In the genomic region with DNA sequence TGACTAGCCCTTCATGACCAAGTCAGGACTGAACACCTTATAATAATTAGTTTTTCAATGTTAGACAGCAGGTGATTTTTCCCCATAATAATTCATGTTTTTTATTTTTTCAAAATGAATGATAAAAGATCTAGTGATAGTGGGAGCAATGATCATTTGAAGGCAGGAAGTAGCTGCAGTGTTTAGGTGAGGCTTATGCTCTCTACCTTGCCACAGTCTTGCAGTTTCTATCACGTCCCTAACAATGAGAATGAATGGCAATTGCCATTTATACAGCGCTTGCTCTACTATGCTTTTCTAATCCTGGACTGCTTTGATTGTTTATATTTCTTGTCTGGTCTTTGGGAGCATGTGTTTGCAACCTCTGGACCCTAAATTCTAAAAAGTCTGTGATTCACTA, we compare ENCODE assay signal across 16 cellular contexts.
A peak's percentile ranks its signal among the peaks of the same experiment; 100 is the strongest.
DNase-seq lines count a peak whose midpoint lies in the region; ATAC-seq and TF ChIP-seq lines count a peak whose summit lies in the region.
"Had no signal": no experiment of that assay in that cellular context is flagged by ENCODE, and none has a peak within 500 bp of the region (broad histone marks: within the 10 kb centered on the region; RNA-seq: fewer than 3 reads in every experiment).

No MANE protein-coding gene starts in this region.

- no peaks in the 10 kb centered on the region for H3K27me3 ChIP-seq in GM23338 (ENCODE audit: insufficient read depth)
- H3K27me3 ChIP-seq in neural cell (ENCODE audit: insufficient read depth, low read depth, low read length) = no peaks in the 10 kb centered on the region
- H3K27me3 ChIP-seq: BE2C, BLaER1 had no signal

- H4K20me1 ChIP-seq in GM23338 (replicated peaks; ENCODE audit: insufficient read depth) = no peaks in the 10 kb centered on the region
- H4K20me1 ChIP-seq in neural cell (ENCODE audit: insufficient read depth) = no peaks in the 10 kb centered on the region
- H4K20me1 ChIP-seq: BLaER1 had no signal

- H3K79me2 ChIP-seq in GM23338 (replicated peaks; ENCODE audit: insufficient read depth) (no peaks in the 10 kb centered on the region), neural cell (replicated peaks; ENCODE audit: insufficient read depth, low read length) (no peaks in the 10 kb centered on the region)

- no peak for TF ChIP-seq EP300 in neural cell (conservative IDR thresholded peaks at IDR 0.05; ENCODE audit: poor library complexity, severe bottlenecking)

- H3K4me2 ChIP-seq in GM23338 (no peak overlapping the region), neural cell (ENCODE audit: low read length) (peak overlapping the region; percentile 10)
- H3K4me2 ChIP-seq: BLaER1 had no signal

- peak overlapping the region; percentile 47 for H3K9ac ChIP-seq in neural cell (ENCODE audit: low read length)
- H3K9ac ChIP-seq: BLaER1 had no signal

- ATAC-seq in GM23338 (peak; percentile 34; the same call in 1 of the 3 replicates), WTC11 (0 out of 2 replicates have a peak, but pooled peaks have one; percentile 30), HG03521 (IDR thresholded peaks at IDR 0.05; ENCODE audit: unreplicated experiment) (no peak), GM21447 (IDR thresholded peaks at IDR 0.05; ENCODE audit: unreplicated experiment) (no peak)

- TF ChIP-seq CTCF in GM23338 (conservative IDR thresholded peaks at IDR 0.05; ENCODE audit: low read depth in 2 of 2) (no peak), WTC11 (IDR thresholded peaks at IDR 0.05) (no peak), neural cell (IDR thresholded peaks at IDR 0.05; ENCODE audit: poor library complexity, severe bottlenecking) (no peak)

- POLR2A ChIA-PET in WTC11 (lab: Charles Lee) = no interaction called here

- H3K36me3 Mint-ChIP-seq in GM23338 (ENCODE audit: low read depth) (no peaks in the 10 kb centered on the region), WTC11 (no peaks in the 10 kb centered on the region)
- H3K36me3 Mint-ChIP-seq: CD4-positive, alpha-beta memory T cell; CD8-positive, alpha-beta memory T cell had no signal

- no peak for DNase-seq in GM23338 (ENCODE audit: low spot score)
- DNase-seq in WTC11 (ENCODE audit: low spot score) = no peak
- no peak for DNase-seq in GOT3 (lab: John Stamatoyannopoulos, UW)
- DNase-seq: 8988T; ACHN; BE2C; CD4-positive, alpha-beta memory T cell; CD8-positive, alpha-beta memory T cell; COR-L47; DMS79 treated with DMSO at 0.1 percent for 48 hours; GF-D8 had no signal

- TF ChIP-seq RAD21 in neural cell (conservative IDR thresholded peaks at IDR 0.05) = no peak

- H3K4me3 ChIP-seq in GM23338 (no peak overlapping the region), neural cell (ENCODE audit: low read length) (peak overlapping the region; percentile 11)
- H3K4me3 ChIP-seq: BLaER1 had no signal

- H3K27ac Mint-ChIP-seq in GM23338 = no peak overlapping the region
- H3K27ac Mint-ChIP-seq in WTC11 = no peak overlapping the region
- H3K27ac Mint-ChIP-seq: CD4-positive, alpha-beta memory T cell; CD8-positive, alpha-beta memory T cell had no signal

- no peak overlapping the region for H3K27ac ChIP-seq in GM23338 (ENCODE audit: low read depth)
- H3K27ac ChIP-seq in neural cell (ENCODE audit: low read length) = peak overlapping the region; percentile 86
- H3K27ac ChIP-seq: BLaER1, C4-2B had no signal

- H3K9me3 Mint-ChIP-seq in GM23338 (peaks cover 5% of the 10 kb centered on the region; the same call in 1 of the 3 replicates), WTC11 (peaks cover 10% of the 10 kb centered on the region)

- H3K9me2 ChIP-seq in GM23338 (ENCODE audit: insufficient read depth) = no peaks in the 10 kb centered on the region
- no peaks in the 10 kb centered on the region for H3K9me2 ChIP-seq in neural cell (ENCODE audit: insufficient read depth, low read length)

- H3K36me3 ChIP-seq in GM23338 (ENCODE audit: insufficient read depth) = no peaks in the 10 kb centered on the region
- H3K36me3 ChIP-seq in neural cell (ENCODE audit: insufficient read depth, low read length) = no peaks in the 10 kb centered on the region
- H3K36me3 ChIP-seq: BE2C, BLaER1 had no signal

- H3K4me1 ChIP-seq in GM23338 (ENCODE audit: insufficient read depth) = peaks cover 12% of the 10 kb centered on the region
- H3K4me1 ChIP-seq: BE2C, BLaER1 had no signal

- H2AFZ ChIP-seq in GM23338 = no peak overlapping the region
- H2AFZ ChIP-seq in neural cell (ENCODE audit: low read depth, low read length) = peak overlapping the region; percentile 2

- no peaks in the 10 kb centered on the region for H3F3A ChIP-seq in GM23338 (replicated peaks; ENCODE audit: low read depth)
- peaks cover 5% of the 10 kb centered on the region for H3F3A ChIP-seq in neural cell (ENCODE audit: insufficient read depth, low read length, poor library complexity, severe bottlenecking)

- CTCF ChIA-PET in WTC11 (lab: Charles Lee) = interaction anchor here (1.5 kb wide), 1 partner anchor 17 kb away, joined by 10 read pairs; no protein-coding TSS in a partner anchor

- H3K9me3 ChIP-seq in neural cell (ENCODE audit: low read length) = no peaks in the 10 kb centered on the region
- H3K9me3 ChIP-seq: BE2C, BLaER1 had no signal

- H3K27me3 Mint-ChIP-seq in GM23338 (ENCODE audit: insufficient read depth, low read depth, poor library complexity) (no peaks in the 10 kb centered on the region), WTC11 (ENCODE audit: low read depth) (no peaks in the 10 kb centered on the region)
- H3K27me3 Mint-ChIP-seq: CD4-positive, alpha-beta memory T cell had no signal

- no peak overlapping the region for H3K4me3 Mint-ChIP-seq in GM23338
- no peak overlapping the region for H3K4me3 Mint-ChIP-seq in WTC11
- H3K4me3 Mint-ChIP-seq: CD4-positive, alpha-beta memory T cell; CD8-positive, alpha-beta memory T cell had no signal

- H3K4me1 Mint-ChIP-seq in GM23338 (peaks cover 25% of the 10 kb centered on the region; the same call in 2 of the 3 replicates), WTC11 (peaks cover 26% of the 10 kb centered on the region)
- H3K4me1 Mint-ChIP-seq: CD8-positive, alpha-beta memory T cell had no signal

TF ChIP-seq in GM23338, 12 proteins besides CTCF, POLR2A, EP300 and RAD21 (continues in another document):
- TF ChIP-seq, protein P1, sequence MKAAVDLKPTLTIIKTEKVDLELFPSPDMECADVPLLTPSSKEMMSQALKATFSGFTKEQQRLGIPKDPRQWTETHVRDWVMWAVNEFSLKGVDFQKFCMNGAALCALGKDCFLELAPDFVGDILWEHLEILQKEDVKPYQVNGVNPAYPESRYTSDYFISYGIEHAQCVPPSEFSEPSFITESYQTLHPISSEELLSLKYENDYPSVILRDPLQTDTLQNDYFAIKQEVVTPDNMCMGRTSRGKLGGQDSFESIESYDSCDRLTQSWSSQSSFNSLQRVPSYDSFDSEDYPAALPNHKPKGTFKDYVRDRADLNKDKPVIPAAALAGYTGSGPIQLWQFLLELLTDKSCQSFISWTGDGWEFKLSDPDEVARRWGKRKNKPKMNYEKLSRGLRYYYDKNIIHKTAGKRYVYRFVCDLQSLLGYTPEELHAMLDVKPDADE (IDR thresholded peaks at IDR 0.05) = no peak
- no peak for TF ChIP-seq STAT1 (IDR thresholded peaks at IDR 0.05; ENCODE audit: unreplicated experiment)
- no peak for TF ChIP-seq POLR2AphosphoS5 (IDR thresholded peaks at IDR 0.05; ENCODE audit: low read depth)

TF ChIP-seq in WTC11, 78 proteins besides CTCF, POLR2A, EP300 and RAD21:
- TF ChIP-seq NR2C2 (CRISPR knock-in tag; IDR thresholded peaks at IDR 0.05) = no peak
- TF ChIP-seq, protein P2, sequence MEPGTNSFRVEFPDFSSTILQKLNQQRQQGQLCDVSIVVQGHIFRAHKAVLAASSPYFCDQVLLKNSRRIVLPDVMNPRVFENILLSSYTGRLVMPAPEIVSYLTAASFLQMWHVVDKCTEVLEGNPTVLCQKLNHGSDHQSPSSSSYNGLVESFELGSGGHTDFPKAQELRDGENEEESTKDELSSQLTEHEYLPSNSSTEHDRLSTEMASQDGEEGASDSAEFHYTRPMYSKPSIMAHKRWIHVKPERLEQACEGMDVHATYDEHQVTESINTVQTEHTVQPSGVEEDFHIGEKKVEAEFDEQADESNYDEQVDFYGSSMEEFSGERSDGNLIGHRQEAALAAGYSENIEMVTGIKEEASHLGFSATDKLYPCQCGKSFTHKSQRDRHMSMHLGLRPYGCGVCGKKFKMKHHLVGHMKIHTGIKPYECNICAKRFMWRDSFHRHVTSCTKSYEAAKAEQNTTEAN (CRISPR knock-in tag; IDR thresholded peaks at IDR 0.05) = no peak
TF ChIP-seq in WTC11: peak in this region for 0.

TF ChIP-seq in neural cell, 6 proteins besides CTCF, POLR2A, EP300 and RAD21:
- TF ChIP-seq MXI1 (conservative IDR thresholded peaks at IDR 0.05; ENCODE audit: poor library complexity, severe bottlenecking) (no peak), POLR2AphosphoS5 (IDR thresholded peaks at IDR 0.05) (no peak), EZH2 (IDR thresholded peaks at IDR 0.05; ENCODE audit: borderline replicate concordance, insufficient read depth, low read length, poor library complexity, severe bottlenecking) (no peak), TAF1 (IDR thresholded peaks at IDR 0.05; ENCODE audit: low read depth) (no peak), SMC3 (conservative IDR thresholded peaks at IDR 0.05; ENCODE audit: poor library complexity) (no peak)
- TF ChIP-seq, protein P3, sequence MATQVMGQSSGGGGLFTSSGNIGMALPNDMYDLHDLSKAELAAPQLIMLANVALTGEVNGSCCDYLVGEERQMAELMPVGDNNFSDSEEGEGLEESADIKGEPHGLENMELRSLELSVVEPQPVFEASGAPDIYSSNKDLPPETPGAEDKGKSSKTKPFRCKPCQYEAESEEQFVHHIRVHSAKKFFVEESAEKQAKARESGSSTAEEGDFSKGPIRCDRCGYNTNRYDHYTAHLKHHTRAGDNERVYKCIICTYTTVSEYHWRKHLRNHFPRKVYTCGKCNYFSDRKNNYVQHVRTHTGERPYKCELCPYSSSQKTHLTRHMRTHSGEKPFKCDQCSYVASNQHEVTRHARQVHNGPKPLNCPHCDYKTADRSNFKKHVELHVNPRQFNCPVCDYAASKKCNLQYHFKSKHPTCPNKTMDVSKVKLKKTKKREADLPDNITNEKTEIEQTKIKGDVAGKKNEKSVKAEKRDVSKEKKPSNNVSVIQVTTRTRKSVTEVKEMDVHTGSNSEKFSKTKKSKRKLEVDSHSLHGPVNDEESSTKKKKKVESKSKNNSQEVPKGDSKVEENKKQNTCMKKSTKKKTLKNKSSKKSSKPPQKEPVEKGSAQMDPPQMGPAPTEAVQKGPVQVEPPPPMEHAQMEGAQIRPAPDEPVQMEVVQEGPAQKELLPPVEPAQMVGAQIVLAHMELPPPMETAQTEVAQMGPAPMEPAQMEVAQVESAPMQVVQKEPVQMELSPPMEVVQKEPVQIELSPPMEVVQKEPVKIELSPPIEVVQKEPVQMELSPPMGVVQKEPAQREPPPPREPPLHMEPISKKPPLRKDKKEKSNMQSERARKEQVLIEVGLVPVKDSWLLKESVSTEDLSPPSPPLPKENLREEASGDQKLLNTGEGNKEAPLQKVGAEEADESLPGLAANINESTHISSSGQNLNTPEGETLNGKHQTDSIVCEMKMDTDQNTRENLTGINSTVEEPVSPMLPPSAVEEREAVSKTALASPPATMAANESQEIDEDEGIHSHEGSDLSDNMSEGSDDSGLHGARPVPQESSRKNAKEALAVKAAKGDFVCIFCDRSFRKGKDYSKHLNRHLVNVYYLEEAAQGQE (IDR thresholded peaks at IDR 0.05; ENCODE audit: borderline replicate concordance) = no peak

Comparison
In these comparisons a context has a peak if more than half of its experiments do, and no peak if none do; other contexts are left out.
1. ATAC-seq: peak in GM23338 (single experiment) and WTC11 (single experiment); none in HG03521 (single experiment) and GM21447 (single experiment).